8 cellular contexts compared by ENCODE assay signal in genomic region chr14:75428230-75429104, GRCh38. TPM values are rescaled to one million over a fixed set of nuclear protein-coding genes. Genes with fewer than 3 reads are reported as not detected.
DNase-seq lines count a peak whose midpoint lies in the region; TF ChIP-seq lines count a peak whose summit lies in the region.

No MANE protein-coding gene starts in this region.

- peak overlapping the region; percentile 49 for H3K4me3 ChIP-seq in HL-60 (replicated peaks; ENCODE audit: insufficient read depth, low read length)

- in situ Hi-C loops in KBM-7 (cut with MboI; ENCODE audit: low pct_unique_long_range_greater_than_20kb, low sequenced_read_pairs): no loop called here

- peak; percentile 14 for TF ChIP-seq POLR2A in GM15510 (IDR thresholded peaks at IDR 0.05; ENCODE audit: borderline replicate concordance, extremely low read depth, insufficient read length)

- TF ChIP-seq CTCF in HL-60 (IDR thresholded peaks at IDR 0.05; ENCODE audit: insufficient read depth, low read length): no peak

- H3K27ac ChIP-seq in HL-60 (replicated peaks): peak overlapping the region; percentile 78

- no peaks in the 10 kb centered on the region for H3K27me3 ChIP-seq in HL-60 (ENCODE audit: insufficient read depth, poor library complexity, severe bottlenecking)

- peak; percentile 49 for DNase-seq in 8988T
- peak in 1 of 2 experiments; percentile 22 for DNase-seq in HL-60 (ENCODE audit: low read depth in 1 of 2, low spot score in 1 of 2)
- peak; percentile 31 to 41 for DNase-seq in activated T-cell treated with anti-CD3 and anti-CD28 coated beads, Interleukin-2, amount 50 U/mL, for 48 hours
- peak; percentile 34 for DNase-seq in germinal center (ENCODE audit: low spot score)
- DNase-seq in occipital lobe (lab: John Stamatoyannopoulos, UW): peak; percentile 30
- DNase-seq in KBM-7: no peak
- no peak for DNase-seq in NCI-H1436 treated with DMSO at 0.1 percent for 48 hours (lab: John Stamatoyannopoulos, UW)

RNA-seq across cellular contexts. Expression of gene JDP2, which starts 0.6 kb away (rescaled TPM):
- 4.2 TPM for total RNA-seq in occipital lobe

Comparison
In these comparisons a context has a peak if more than half of its experiments do, and no peak if none do; other contexts are left out.
1. DNase-seq: peak in 8988T (single experiment), activated T-cell treated with anti-CD3 and anti-CD28 coated beads, Interleukin-2, amount 50 U/mL, for 48 hours (2 of 2), germinal center (single experiment) and occipital lobe (single experiment); none in KBM-7 (single experiment) and NCI-H1436 treated with DMSO at 0.1 percent for 48 hours (single experiment).